9 cellular contexts compared by ENCODE assay signal in genomic region chr5:610744-611730, GRCh38. TPM values are rescaled to one million over a fixed set of nuclear protein-coding genes. Genes with fewer than 3 reads are reported as not detected.
DNase-seq lines count a peak whose midpoint lies in the region; ATAC-seq, FAIRE-seq and TF ChIP-seq lines count a peak whose summit lies in the region.
"Had no signal": no experiment of that assay in that cellular context is flagged by ENCODE, and none has a peak within 500 bp of the region (broad histone marks: within the 10 kb centered on the region; RNA-seq: fewer than 3 reads in every experiment).

No MANE protein-coding gene starts in this region.

- no peak for TF ChIP-seq POLR2A in H1 (IDR thresholded peaks at IDR 0.05; ENCODE audit: control extremely low read depth in 1 of 2, low read depth in 2 of 2, low read length in 2 of 2)
- TF ChIP-seq POLR2A in thyroid gland (IDR thresholded peaks at IDR 0.05), result no peak

- TF ChIP-seq EP300 in H1 (IDR thresholded peaks at IDR 0.05; ENCODE audit: borderline replicate concordance in 1 of 2, low read depth in 2 of 2, low read length in 2 of 2), result no peak

- peak overlapping the region; percentile 64 to 69 for H3K4me2 ChIP-seq in H1 (ENCODE audit: insufficient read depth in 1 of 2, low read depth in 2 of 2, low read length in 2 of 2)

- CTCF ChIA-PET in H1 (lab: Charles Lee; ENCODE audit: partially characterized antibody), result interaction anchor here (1.5 kb wide), 1 partner anchor 8 kb away, joined by 4 read pairs; no protein-coding TSS in a partner anchor

- H3K36me3 ChIP-seq in CD4-positive, CD25-positive, alpha-beta regulatory T cell (ENCODE audit: control insufficient read depth, insufficient read depth, low read length), result no peaks in the 10 kb centered on the region
- H3K36me3 ChIP-seq in MG63 (peaks cover 11% of the 10 kb centered on the region), H1 (ENCODE audit: control insufficient read depth in 2 of 4, insufficient read depth in 4 of 4, low read length in 3 of 4) (no peaks in the 10 kb centered on the region), neutrophil (no peaks in the 10 kb centered on the region), thyroid gland (no peaks in the 10 kb centered on the region)

- H3K23ac ChIP-seq in H1 (ENCODE audit: insufficient read length), result no peak overlapping the region

- H3K9ac ChIP-seq in H1 (replicated peaks in 1 of 4; ENCODE audit: extremely low read depth in 1 of 4, low read depth in 3 of 4, low read length in 3 of 4), result peak overlapping the region in 1 of 4 experiments; percentile 4; a peak in 1 of 7 replicates

- peaks cover 6 to 36% of the 10 kb centered on the region in 2 experiments for H3K79me2 ChIP-seq in H1 (ENCODE audit: control insufficient read depth in 1 of 2, insufficient read depth in 2 of 2, low read length in 2 of 2)

- H3K27ac Mint-ChIP-seq in CD4-positive, CD25-positive, alpha-beta regulatory T cell, result peak overlapping the region; percentile 26 to 69 (median 38)

- intact Hi-C loops in thyroid gland (cut with DNase I), result no loop called here

- H3K18ac ChIP-seq in H1 (ENCODE audit: extremely low read depth, low read length), result no peak overlapping the region; the same call in 1 of the 2 replicates

- no peak overlapping the region for H2AFZ ChIP-seq in H1 (ENCODE audit: low read length)

- peak overlapping the region; percentile 66 to 94 (median 84) for H3K4me3 Mint-ChIP-seq in CD4-positive, CD25-positive, alpha-beta regulatory T cell

- POLR2A ChIA-PET in H1 (lab: Charles Lee; ENCODE audit: partially characterized antibody), result interaction anchor here (1.4 kb wide), 1 partner anchor 8 kb away, joined by 3 read pairs; no protein-coding TSS in a partner anchor

- no peaks in the 10 kb centered on the region for H3K9me3 ChIP-seq in CD4-positive, CD25-positive, alpha-beta regulatory T cell (ENCODE audit: control insufficient read depth in 2 of 2, low read length in 2 of 2)
- H3K9me3 ChIP-seq in MG63 (peaks cover 19% of the 10 kb centered on the region), H1 (ENCODE audit: insufficient read depth in 2 of 2, low read depth in 1 of 2, low read length in 1 of 2) (no peaks in the 10 kb centered on the region), neutrophil (no peaks in the 10 kb centered on the region), thyroid gland (no peaks in the 10 kb centered on the region)

- no peak for DNase-seq in CD4-positive, CD25-positive, alpha-beta regulatory T cell
- DNase-seq in MG63, result no peak
- DNase-seq in H1 (ENCODE audit: low read depth in 1 of 2, low spot score in 2 of 2), result no peak
- DNase-seq in DMS53 (lab: John Stamatoyannopoulos, UW), result no peak
- DNase-seq in thyroid gland, result no peak
- DNase-seq in DMS 273 treated with DMSO at 0.1 percent for 48 hours (lab: John Stamatoyannopoulos, UW), result no peak

- H3K14ac ChIP-seq in H1 (ENCODE audit: insufficient read length), result no peak overlapping the region

- H2AK5ac ChIP-seq in H1 (ENCODE audit: low read depth, low read length), result no peak overlapping the region

- no peak overlapping the region for H3K56ac ChIP-seq in H1 (replicated peaks; ENCODE audit: insufficient read length, low read depth, low read length)

- 64% methylated on average over 11 of the region's 11 CpGs; no CpG with 5 or more reads in 1 of the 2 experiments for WGBS in H1 (ENCODE audit: extremely low coverage in 1 of 2, insufficient coverage in 1 of 2, insufficient read length in 1 of 2, insufficient replicate concordance in 2 of 2, low coverage in 1 of 2, low lambda C conversion rate in 2 of 2, missing lambda C conversion rate in 1 of 2), 2 experiments
- WGBS in thyroid gland, 2 donors, result 44 to 45% methylated on average over 8 to 11 of the region's 11 CpGs

- peak overlapping the region; percentile 7 for H3K4ac ChIP-seq in H1 (replicated peaks; ENCODE audit: insufficient read length, low read depth, low read length)

- H3K4me3 ChIP-seq in CD4-positive, CD25-positive, alpha-beta regulatory T cell (ENCODE audit: low read depth, low read length), result peak overlapping the region; percentile 55
- peak overlapping the region; percentile 65 for H3K4me3 ChIP-seq in MG63
- peak overlapping the region; percentile 43 to 80 (median 62) for H3K4me3 ChIP-seq in H1 (ENCODE audit: extremely low read depth in 1 of 4, insufficient read depth in 2 of 4, low read depth in 3 of 4, low read length in 4 of 4)
- peak overlapping the region; percentile 70 to 87 for H3K4me3 ChIP-seq in neutrophil (ENCODE audit: low read depth in 1 of 2, low read length in 1 of 2)
- H3K4me3 ChIP-seq in thyroid gland (replicated peaks in 1 of 3), result peak overlapping the region in 1 of 3 donors; percentile 87

- no peak overlapping the region for H2BK15ac ChIP-seq in H1 (ENCODE audit: low read length)

- H3K4me1 Mint-ChIP-seq in CD4-positive, CD25-positive, alpha-beta regulatory T cell, result peaks cover 16 to 50% (median 32%) of the 10 kb centered on the region in 4 donors

- TF ChIP-seq RAD21 in H1 (IDR thresholded peaks at IDR 0.05 in 1 of 2, conservative IDR thresholded peaks at IDR 0.05 in 1 of 2; ENCODE audit: low read depth in 2 of 2, low read length in 2 of 2), result no peak

- H4K91ac ChIP-seq in H1 (replicated peaks; ENCODE audit: insufficient read length, low read length), result peak overlapping the region; percentile 30

- peaks cover 18% of the 10 kb centered on the region for H3K4me1 ChIP-seq in CD4-positive, CD25-positive, alpha-beta regulatory T cell (ENCODE audit: control insufficient read depth, insufficient read depth, low read length, poor library complexity, severe bottlenecking)
- H3K4me1 ChIP-seq in H1 (replicated peaks in 1 of 4; ENCODE audit: control insufficient read depth in 3 of 4, insufficient read depth in 4 of 4, low read length in 3 of 4) (peaks cover 0 to 2% (median under 1%) of the 10 kb centered on the region in 4 experiments; a peak in 4 of 7 replicates), neutrophil (ENCODE audit: control insufficient read depth in 1 of 2, insufficient read depth in 1 of 2, low read depth in 1 of 2, low read length in 1 of 2) (peaks cover 15 to 18% of the 10 kb centered on the region in 2 experiments), thyroid gland (peaks cover 0 to 11% of the 10 kb centered on the region in 2 donors)

- no peak overlapping the region for H2BK120ac ChIP-seq in H1 (replicated peaks; ENCODE audit: low read depth, low read length)

- no peaks in the 10 kb centered on the region; the same call in 1 of the 2 replicates for H3K79me1 ChIP-seq in H1 (ENCODE audit: low read depth, low read length)

- peaks cover 0 to 17% of the 10 kb centered on the region in 2 experiments for H4K20me1 ChIP-seq in H1 (replicated peaks in 1 of 2; ENCODE audit: control insufficient read depth in 1 of 2, insufficient read depth in 2 of 2, low read length in 2 of 2)

- 0 out of 2 replicates have a peak overlapping the region, but pooled peaks have one; percentile 32 for H2BK20ac ChIP-seq in H1 (ENCODE audit: low read length)

- no peak for FAIRE-seq in H1 (lab: Jason Lieb, UNC)
- FAIRE-seq: islet of Langerhans had no signal

- H3K9me3 Mint-ChIP-seq in CD4-positive, CD25-positive, alpha-beta regulatory T cell, result peaks cover 0 to 4% (median 0%) of the 10 kb centered on the region in 7 donors

- H2BK5ac ChIP-seq in H1 (ENCODE audit: low read depth, low read length), result no peak overlapping the region

- TF ChIP-seq CTCF in H1 (IDR thresholded peaks at IDR 0.05; ENCODE audit: control extremely low read depth in 1 of 3, insufficient read depth in 1 of 3, low read depth in 1 of 3, low read length in 3 of 3) (no peak), neutrophil (IDR thresholded peaks at IDR 0.05) (no peak), thyroid gland (IDR thresholded peaks at IDR 0.05) (no peak)

- H4K5ac ChIP-seq in H1 (ENCODE audit: insufficient read length, low read depth, low read length), result no peak overlapping the region

- peaks cover 5% of the 10 kb centered on the region; the same call in 1 of the 2 replicates for H3K23me2 ChIP-seq in H1 (ENCODE audit: low read depth, low read length)

- H4K8ac ChIP-seq in H1 (ENCODE audit: extremely low read depth, insufficient read depth, low read length), result no peak overlapping the region

- H3K27me3 ChIP-seq in CD4-positive, CD25-positive, alpha-beta regulatory T cell (ENCODE audit: control insufficient read depth, insufficient read depth, low read length), result no peaks in the 10 kb centered on the region
- no peaks in the 10 kb centered on the region for H3K27me3 ChIP-seq in MG63
- peaks cover 0 to 2% (median 0%) of the 10 kb centered on the region in 4 experiments; a peak in 1 of 7 replicates for H3K27me3 ChIP-seq in H1 (replicated peaks in 1 of 4; ENCODE audit: control insufficient read depth in 3 of 4, extremely low read depth in 1 of 4, insufficient read depth in 3 of 4, low read length in 3 of 4)
- peaks cover 33% of the 10 kb centered on the region for H3K27me3 ChIP-seq in neutrophil
- H3K27me3 ChIP-seq in thyroid gland, result no peaks in the 10 kb centered on the region

- H3K27me3 Mint-ChIP-seq in CD4-positive, CD25-positive, alpha-beta regulatory T cell, result peaks cover 5% of the 10 kb centered on the region

- no peak for ATAC-seq in CD4-positive, CD25-positive, alpha-beta regulatory T cell (ENCODE audit: low read depth in 2 of 2)
- ATAC-seq in HG03095 (IDR thresholded peaks at IDR 0.05; ENCODE audit: unreplicated experiment), result no peak

- H2BK12ac ChIP-seq in H1 (ENCODE audit: low read depth, low read length), result no peak overlapping the region

- no peak overlapping the region for H3K27ac ChIP-seq in CD4-positive, CD25-positive, alpha-beta regulatory T cell (ENCODE audit: insufficient read depth, low read length, poor library complexity, severe bottlenecking)
- H3K27ac ChIP-seq in H1 (ENCODE audit: low read depth, low read length) (no peak overlapping the region), neutrophil (no peak overlapping the region), thyroid gland (no peak overlapping the region)

- H3K36me3 Mint-ChIP-seq in CD4-positive, CD25-positive, alpha-beta regulatory T cell, result no peaks in the 10 kb centered on the region

TF ChIP-seq in H1, 55 proteins besides CTCF, POLR2A, EP300 and RAD21:
- no peak for TF ChIP-seq TAF1 (IDR thresholded peaks at IDR 0.05; ENCODE audit: low read depth, low read length)
- peak; percentile 78; the same call in 1 of the 2 replicates for TF ChIP-seq KDM1A (IDR thresholded peaks at IDR 0.05; ENCODE audit: borderline replicate concordance, low read length)

RNA-seq across cellular contexts. Expression of gene CEP72, which starts 1.1 kb away (rescaled TPM):
- total RNA-seq in CD4-positive, CD25-positive, alpha-beta regulatory T cell, result 12.3 TPM
- polyA plus RNA-seq in CD4-positive, CD25-positive, alpha-beta regulatory T cell, result 1 to 10 TPM; 3.2 to 5.2 (median 3.8) TPM
- total RNA-seq in MG63 (2014; rRNA removed; shearing (Covaris generic); ENCODE audit: low replicate concordance), result 6.3 and 6.5 TPM in 2 replicates
- total RNA-seq in H1 (2021; fragmentation: NEBNext Ultra II Directional; extraction: Animal tissue kit (Norgen Biotek cat#: 25700)), result 18.9 and 19.6 TPM in 2 replicates
- polyA plus RNA-seq in H1 (2011; rRNA removed), result 13.1 and 13.2 TPM in 2 replicates
- polyA plus RNA-seq in H1 (2011; cell fraction: cytosol; rRNA removed), result 14.2 TPM
- polyA plus RNA-seq in H1 (2011; cell fraction: nucleus; rRNA removed), result 25.1 TPM
- 10.9 to 14.7 TPM (median 13.0 TPM) in 4 replicates for polyA plus RNA-seq in H1 (2012, experiment 1 of 2)
- polyA plus RNA-seq in H1 (2012, experiment 2 of 2), result 6.4 TPM
- 5.8 TPM for polyA plus RNA-seq in H1 (2013, experiment 1 of 2)
- polyA plus RNA-seq in H1 (2013, experiment 2 of 2), result 5.2 TPM
- polyA minus RNA-seq in H1 (2011; rRNA and poly(A)+ RNA removed), result 26.8 and 27.2 TPM in 2 replicates
- polyA minus RNA-seq in H1 (2011; cell fraction: cytosol; rRNA and poly(A)+ RNA removed), result 17.0 TPM
- polyA minus RNA-seq in H1 (2011; cell fraction: nucleus; rRNA and poly(A)+ RNA removed), result 38.5 TPM
- total RNA-seq in thyroid gland, result 1 to 10 TPM; 3.4 to 7.6 (median 4.6) TPM
